ENCODE assay signal across 10 cellular contexts in the genomic region with DNA sequence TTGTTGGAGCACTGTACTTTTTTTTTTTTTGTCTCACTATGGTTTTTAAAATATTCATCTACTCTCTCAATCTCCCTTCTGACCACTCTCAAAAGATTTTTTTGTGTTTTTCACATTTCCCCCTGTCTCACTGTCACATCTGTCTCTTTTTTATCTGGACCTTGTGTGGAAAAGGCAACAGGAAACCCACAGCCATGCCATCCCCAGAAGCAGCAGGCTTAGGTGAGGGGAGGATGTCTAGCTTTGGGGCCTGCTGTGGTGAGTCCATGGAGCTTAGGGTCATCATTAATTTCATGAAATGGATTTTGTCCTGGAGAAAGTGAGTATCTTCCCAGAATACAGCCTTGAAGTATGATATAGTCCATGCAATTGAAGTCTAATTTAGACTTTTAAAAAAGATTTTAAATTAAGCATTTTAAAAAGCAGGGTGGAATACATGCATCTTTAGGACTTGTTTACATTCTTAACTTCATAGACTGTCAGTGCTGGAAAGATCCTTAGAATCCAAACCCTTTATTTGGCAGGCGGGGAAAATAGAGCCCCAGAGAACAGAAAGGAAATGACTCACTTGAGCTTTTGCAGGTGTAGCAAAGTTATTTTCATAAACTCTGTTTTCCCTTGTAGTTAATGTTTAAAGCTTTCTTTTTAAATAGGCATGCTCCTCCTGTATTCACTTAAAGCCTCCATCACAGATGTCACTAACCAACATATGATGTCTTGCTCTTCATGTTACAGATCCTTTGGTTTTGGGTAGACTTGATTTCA. TPM values are rescaled to one million over a fixed set of nuclear protein-coding genes. Genes with fewer than 3 reads are reported as not detected.
DNase-seq lines count a peak whose midpoint lies in the region; ATAC-seq and TF ChIP-seq lines count a peak whose summit lies in the region.
"Had no signal": no experiment of that assay in that cellular context is flagged by ENCODE, and none has a peak within 500 bp of the region (broad histone marks: within the 10 kb centered on the region; RNA-seq: fewer than 3 reads in every experiment).

No MANE protein-coding gene starts in this region.

- no peaks in the 10 kb centered on the region for H3K27me3 Mint-ChIP-seq in activated naive CD4-positive, alpha-beta T cell treated with anti-CD3 and anti-CD28 coated beads, Interleukin-2, amount 10 ng/mL, durations not matched to agents 7 days and 5 days

- DNase-seq in activated naive CD4-positive, alpha-beta T cell treated with anti-CD3 and anti-CD28 coated beads, Interleukin-2, amount 10 ng/mL, durations not matched to agents 7 days and 5 days: no peak
- no peak for DNase-seq in activated naive CD4-positive, alpha-beta T cell (lab: John Stamatoyannopoulos, UW)
- DNase-seq in RPMI7951 (ENCODE audit: low read depth): peak; percentile 83
- no peak for DNase-seq in tibial artery
- DNase-seq in occipital lobe (lab: John Stamatoyannopoulos, UW): no peak
- DNase-seq in BE2C: no peak
- DNase-seq: central memory CD4-positive, alpha-beta T cell; NCI-H2029 treated with DMSO at 0.1 percent for 48 hours had no signal

- peaks cover 30% of the 10 kb centered on the region for H3K4me1 Mint-ChIP-seq in activated naive CD4-positive, alpha-beta T cell treated with anti-CD3 and anti-CD28 coated beads, Interleukin-2, amount 10 ng/mL, durations not matched to agents 7 days and 5 days

- TF ChIP-seq POLR2A in gastroesophageal sphincter (IDR thresholded peaks at IDR 0.05): no peak

- no peaks in the 10 kb centered on the region for H3K9me3 Mint-ChIP-seq in activated naive CD4-positive, alpha-beta T cell treated with anti-CD3 and anti-CD28 coated beads, Interleukin-2, amount 10 ng/mL, durations not matched to agents 7 days and 5 days

- TF ChIP-seq CTCF in gastroesophageal sphincter (IDR thresholded peaks at IDR 0.05): no peak
- no peak for TF ChIP-seq CTCF in tibial artery (IDR thresholded peaks at IDR 0.05)
- TF ChIP-seq CTCF in BE2C (IDR thresholded peaks at IDR 0.05; ENCODE audit: low read depth, low read length): no peak

- H3K9me3 ChIP-seq in gastroesophageal sphincter (no peaks in the 10 kb centered on the region), tibial artery (no peaks in the 10 kb centered on the region), BE2C (no peaks in the 10 kb centered on the region)

- peaks cover 0 to 23% of the 10 kb centered on the region in 2 donors for H3K36me3 ChIP-seq in gastroesophageal sphincter
- peaks cover 0 to 21% (median 14%) of the 10 kb centered on the region in 3 donors for H3K36me3 ChIP-seq in tibial artery
- H3K36me3 ChIP-seq in BE2C: peaks cover 6% of the 10 kb centered on the region; the same call in 1 of the 2 replicates

- peak overlapping the region; percentile 55 to 83 (median 79) for H3K27ac ChIP-seq in gastroesophageal sphincter
- H3K27ac ChIP-seq in tibial artery: peak overlapping the region; percentile 15 to 28

- H3K4me3 ChIP-seq in gastroesophageal sphincter: no peak overlapping the region
- H3K4me3 ChIP-seq in tibial artery: no peak overlapping the region
- H3K4me3 ChIP-seq in BE2C (ENCODE audit: low read depth, low read length): no peak overlapping the region

- TF ChIP-seq EP300 in gastroesophageal sphincter (IDR thresholded peaks at IDR 0.05): no peak

- peak overlapping the region; percentile 12 for H3K27ac Mint-ChIP-seq in activated naive CD4-positive, alpha-beta T cell treated with anti-CD3 and anti-CD28 coated beads, Interleukin-2, amount 10 ng/mL, durations not matched to agents 7 days and 5 days

- CTCF ChIA-PET in activated naive CD4-positive, alpha-beta T cell treated with anti-CD3 and anti-CD28 coated beads, Interleukin-2, amount 10 ng/mL, durations not matched to agents 7 days and 5 days (lab: Charles Lee): interaction anchor here (0.6 to 1.6 kb wide), 6 partner anchors 10 to 326 kb away, joined by 3 to 5 read pairs (median 4); partner anchors contain the start of gene CRHR2

- H3K4me1 ChIP-seq in gastroesophageal sphincter: peaks cover 9 to 64% (median 50%) of the 10 kb centered on the region in 3 donors
- peaks cover 8 to 63% (median 48%) of the 10 kb centered on the region in 4 donors for H3K4me1 ChIP-seq in tibial artery
- H3K4me1 ChIP-seq in BE2C: 0 out of 2 replicates have a peak, but pooled peaks cover 3% of the 10 kb centered on the region

- no peaks in the 10 kb centered on the region for H3K27me3 ChIP-seq in gastroesophageal sphincter
- H3K27me3 ChIP-seq in tibial artery: no peaks in the 10 kb centered on the region
- H3K27me3 ChIP-seq in BE2C: no peaks in the 10 kb centered on the region

- no peaks in the 10 kb centered on the region for H3K36me3 Mint-ChIP-seq in activated naive CD4-positive, alpha-beta T cell treated with anti-CD3 and anti-CD28 coated beads, Interleukin-2, amount 10 ng/mL, durations not matched to agents 7 days and 5 days

- H3K4me3 Mint-ChIP-seq in activated naive CD4-positive, alpha-beta T cell treated with anti-CD3 and anti-CD28 coated beads, Interleukin-2, amount 10 ng/mL, durations not matched to agents 7 days and 5 days: no peak overlapping the region

- no peak for ATAC-seq in gastroesophageal sphincter
- no peak for ATAC-seq in HG02642 (IDR thresholded peaks at IDR 0.05; ENCODE audit: poor library complexity, unreplicated experiment)

- WGBS in gastroesophageal sphincter (ENCODE audit: low coverage in 1 of 2), 2 donors: 0 to 7% methylated on average over 1 of the region's 1 CpG

- intact Hi-C loops in tibial artery (cut with DNase I; ENCODE audit: low total_unique reads): no loop called here

RNA-seq across cellular contexts. Expression of gene MINDY4, which starts 25.1 kb away (rescaled TPM):
- 26.4 and 27.0 TPM in 2 replicates for total RNA-seq in RPMI7951 (2014; rRNA removed; shearing (Covaris generic))
- total RNA-seq in gastroesophageal sphincter (10 to 100 TPM in 3 of 4 donors, 1 to 10 TPM in 1; 5.6 to 31.8 (median 20.4) TPM), occipital lobe (5.3 TPM)
- 2.2 TPM for polyA plus RNA-seq in BE2C (2012; ENCODE audit: insufficient read depth, insufficient read length, low read depth)

RNA-seq across cellular contexts. Expression of gene INMT, which starts 44.4 kb away (rescaled TPM):
- 79.9 and 94.1 TPM in 2 replicates for total RNA-seq in RPMI7951 (2014; rRNA removed; shearing (Covaris generic))
- total RNA-seq in gastroesophageal sphincter (100 to 1,000 TPM; 115 to 212 (median 131) TPM), occipital lobe (0.16 TPM)
- not detected for polyA plus RNA-seq in BE2C (2012; ENCODE audit: insufficient read depth, insufficient read length, low read depth)

Comparison
In these comparisons a context has a peak if more than half of its experiments do, and no peak if none do; other contexts are left out.
1. RNA of gene INMT, which starts 44.4 kb away (total RNA-seq): 115 to 212 TPM in gastroesophageal sphincter and 79.9 to 94.1 TPM in RPMI7951; 0.16 TPM in occipital lobe (single experiment); every median in the first group is over 10 times any median in the second.